8 cellular contexts compared by ENCODE assay signal in genomic region chr5:150449491-150450339, GRCh38. TPM values are rescaled to one million over a fixed set of nuclear protein-coding genes. Genes with fewer than 3 reads are reported as not detected.
DNase-seq lines count a peak whose midpoint lies in the region; ATAC-seq and TF ChIP-seq lines count a peak whose summit lies in the region.

TSS of gene RPS14 (minus strand) at chr5:150449739. CDS start at chr5:150447733, 2,006 bp downstream.

- H3K27ac Mint-ChIP-seq in GM23338, result peak within 1 kb of the TSS; percentile 99
- H3K27ac Mint-ChIP-seq in nephron, result peak within 1 kb of the TSS; percentile 99
- H3K27ac Mint-ChIP-seq in stimulated activated naive CD8-positive, alpha-beta T cell treated with anti-CD3 and anti-CD28 coated beads, Interleukin-15, Interleukin-2, amounts not matched to agents 100 ng/mL and 50 ng/mL, for 24 hours, result peak within 1 kb of the TSS; percentile 99

- H3K27me3 Mint-ChIP-seq in GM23338 (ENCODE audit: insufficient read depth, low read depth, poor library complexity) (peaks cover 31% of the 10 kb centered on the region), nephron (ENCODE audit: low read depth) (no peaks in the 10 kb centered on the region)
- H3K27me3 Mint-ChIP-seq in stimulated activated naive CD8-positive, alpha-beta T cell treated with anti-CD3 and anti-CD28 coated beads, Interleukin-15, Interleukin-2, amounts not matched to agents 100 ng/mL and 50 ng/mL, for 24 hours, result no peaks in the 10 kb centered on the region

- H3K4me3 Mint-ChIP-seq in GM23338, result peak within 1 kb of the TSS; percentile 99
- peak within 1 kb of the TSS; percentile 91 to 98 (median 93) for H3K4me3 Mint-ChIP-seq in nephron
- peak within 1 kb of the TSS; percentile 93 for H3K4me3 Mint-ChIP-seq in stimulated activated naive CD8-positive, alpha-beta T cell treated with anti-CD3 and anti-CD28 coated beads, Interleukin-15, Interleukin-2, amounts not matched to agents 100 ng/mL and 50 ng/mL, for 24 hours

- H3K36me3 ChIP-seq in GM23338 (ENCODE audit: insufficient read depth), result peaks cover 41% of the 10 kb centered on the region

- peak; percentile 92 for ATAC-seq in GM23338

- H3K4me3 ChIP-seq in GM23338, result peak within 1 kb of the TSS; percentile 100

- peaks cover 49% of the 10 kb centered on the region for H3F3A ChIP-seq in GM23338 (replicated peaks; ENCODE audit: low read depth)

- no peaks in the 10 kb centered on the region for H3K9me2 ChIP-seq in GM23338 (ENCODE audit: insufficient read depth)

- peaks cover 18% of the 10 kb centered on the region; the same call in 1 of the 2 replicates for H3K4me1 ChIP-seq in GM23338 (ENCODE audit: insufficient read depth)

- H3K79me2 ChIP-seq in GM23338 (replicated peaks; ENCODE audit: insufficient read depth), result peaks cover 37% of the 10 kb centered on the region

- no peaks in the 10 kb centered on the region for H3K27me3 ChIP-seq in GM23338 (ENCODE audit: insufficient read depth)

- DNase-seq in EL, result peak; percentile 93
- DNase-seq in GM23338 (ENCODE audit: low spot score), result peak; percentile 95
- DNase-seq in LHCN-M2 (ENCODE audit: low read depth), result peak; percentile 93
- peak; percentile 88 for DNase-seq in RPMI7951 (ENCODE audit: low read depth)
- peak; percentile 88 to 89 for DNase-seq in activated T-helper 1 cell treated with anti-CD3 and anti-CD28 coated beads, Interleukin-2, amount 50 U/mL, for 16 hours (ENCODE audit: low read depth in 1 of 2, low spot score in 1 of 2)
- DNase-seq in fibroblast of peridontal ligament (ENCODE audit: extremely low read depth), result peak; percentile 94

- peaks cover 3% of the 10 kb centered on the region; the same call in 2 of the 3 replicates for H3K9me3 Mint-ChIP-seq in GM23338
- H3K9me3 Mint-ChIP-seq in nephron, result no peaks in the 10 kb centered on the region
- H3K9me3 Mint-ChIP-seq in stimulated activated naive CD8-positive, alpha-beta T cell treated with anti-CD3 and anti-CD28 coated beads, Interleukin-15, Interleukin-2, amounts not matched to agents 100 ng/mL and 50 ng/mL, for 24 hours, result no peaks in the 10 kb centered on the region

- H3K36me3 Mint-ChIP-seq in GM23338 (ENCODE audit: low read depth) (peaks cover 50% of the 10 kb centered on the region), nephron (ENCODE audit: low read depth) (peaks cover 37% of the 10 kb centered on the region)
- H3K36me3 Mint-ChIP-seq in stimulated activated naive CD8-positive, alpha-beta T cell treated with anti-CD3 and anti-CD28 coated beads, Interleukin-15, Interleukin-2, amounts not matched to agents 100 ng/mL and 50 ng/mL, for 24 hours (ENCODE audit: low read depth), result peaks cover 47% of the 10 kb centered on the region

- peak within 1 kb of the TSS; percentile 99 for H3K4me2 ChIP-seq in GM23338

- peak within 1 kb of the TSS; percentile 95 for H3K27ac ChIP-seq in GM23338 (ENCODE audit: low read depth)

- TF ChIP-seq CTCF in GM23338 (conservative IDR thresholded peaks at IDR 0.05; ENCODE audit: low read depth in 2 of 2) (peak; percentile 73 to 89), nephron (IDR thresholded peaks at IDR 0.05; ENCODE audit: unreplicated experiment in 3 of 3) (peak; percentile 92 to 96 (median 96))

- no peak within 1 kb of the TSS; the same call in 1 of the 2 replicates for H2AFZ ChIP-seq in GM23338

- peaks cover 29% of the 10 kb centered on the region for H3K4me1 Mint-ChIP-seq in GM23338
- peaks cover 26% of the 10 kb centered on the region for H3K4me1 Mint-ChIP-seq in nephron
- H3K4me1 Mint-ChIP-seq in stimulated activated naive CD8-positive, alpha-beta T cell treated with anti-CD3 and anti-CD28 coated beads, Interleukin-15, Interleukin-2, amounts not matched to agents 100 ng/mL and 50 ng/mL, for 24 hours (ENCODE audit: low read depth), result peaks cover 44% of the 10 kb centered on the region

- peaks cover 38% of the 10 kb centered on the region for H4K20me1 ChIP-seq in GM23338 (replicated peaks; ENCODE audit: insufficient read depth)

TF ChIP-seq in GM23338, 12 proteins besides CTCF, POLR2A, EP300 and RAD21 (continues in another document):
- TF ChIP-seq STAT1 (IDR thresholded peaks at IDR 0.05; ENCODE audit: unreplicated experiment), result no peak
- TF ChIP-seq POLR2AphosphoS5 (IDR thresholded peaks at IDR 0.05; ENCODE audit: low read depth), result peak; percentile 96
- no peak for TF ChIP-seq NANOG (IDR thresholded peaks at IDR 0.05; ENCODE audit: borderline replicate concordance)
- no peak for TF ChIP-seq ZNF462 (CRISPR knock-in tag; IDR thresholded peaks at IDR 0.05)

RNA-seq across cellular contexts. Expression of gene RPS14, which starts in this region (rescaled TPM):
- total RNA-seq in GM23338 (2014; rRNA removed; shearing (Covaris generic)), result 1,443 and 1,506 TPM in 2 replicates
- polyA plus RNA-seq in GM23338 (2016; fragmentation: Nextera tagmentation; extraction: Ambion mirVana), result 2,790 and 2,911 TPM in 2 replicates
- total RNA-seq in LHCN-M2 (2014; rRNA removed), result 2,061 and 2,574 TPM in 2 replicates
- 3,886 TPM for polyA plus RNA-seq in LHCN-M2 (2012)
- total RNA-seq in RPMI7951 (2014; rRNA removed; shearing (Covaris generic)), result 2,147 and 2,510 TPM in 2 replicates

Comparison
In these comparisons a context has a peak if more than half of its experiments do, and no peak if none do; other contexts are left out.
1. Peak in every context shown above with its lines: DNase-seq, ATAC-seq, H3K4me3 ChIP-seq and H3K27ac ChIP-seq.